In the genomic region with DNA sequence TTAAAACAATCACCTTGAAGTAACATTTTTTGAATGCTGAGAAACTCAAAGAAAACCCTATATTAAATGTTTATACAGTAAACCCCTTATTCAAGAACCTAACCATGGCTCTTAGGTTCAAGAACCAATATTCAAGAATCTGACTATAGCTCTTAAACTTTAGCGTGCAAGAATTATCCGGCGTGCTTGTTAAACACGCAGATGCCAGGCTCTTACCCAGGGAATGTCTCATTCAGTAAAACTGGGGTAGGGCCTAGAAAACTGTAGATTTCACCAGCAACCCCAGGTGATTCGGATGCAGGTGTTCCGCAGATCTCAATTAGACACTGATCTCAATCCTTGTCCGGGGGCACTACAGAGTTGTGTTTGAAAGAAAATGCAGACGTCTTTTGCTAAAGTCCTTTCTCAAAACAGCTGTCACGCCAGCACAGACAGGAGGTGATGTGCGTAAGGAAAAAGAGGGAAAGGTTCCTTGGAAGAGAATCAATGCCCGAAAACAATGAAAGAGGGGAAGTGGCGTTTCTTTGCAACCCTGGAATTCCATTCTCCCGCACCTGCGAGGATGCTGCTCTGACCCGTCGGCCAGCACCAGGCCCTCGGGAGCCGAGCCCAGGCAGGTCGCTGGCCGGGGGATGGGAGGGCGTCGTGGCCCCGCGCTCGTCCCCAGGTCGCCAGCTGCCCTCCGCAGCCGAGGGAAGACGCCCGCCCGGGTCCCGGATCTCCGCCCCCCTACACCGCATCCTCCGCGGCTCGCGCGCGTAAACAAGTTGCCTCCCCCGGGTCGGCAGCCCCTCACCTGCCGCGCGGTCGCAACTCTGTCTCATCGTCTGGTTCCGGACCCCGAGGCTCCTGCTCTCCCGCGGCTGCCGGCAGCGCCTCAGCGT, we compare ENCODE assay signal across 1 cellular context.
TF ChIP-seq lines count a peak whose summit lies in the region.

No MANE protein-coding gene starts in this region.

TF ChIP-seq in IMR-90, 13 proteins besides CTCF, POLR2A, EP300 and RAD21 (continued from another document):
- no peak for TF ChIP-seq MAFK (IDR thresholded peaks at IDR 0.05; ENCODE audit: low read depth, low read length)
- TF ChIP-seq FOS (IDR thresholded peaks at IDR 0.05; ENCODE audit: low read depth, low read length) = no peak
- no peak for TF ChIP-seq CEBPB (IDR thresholded peaks at IDR 0.05; ENCODE audit: low read depth, low read length)
- no peak for TF ChIP-seq NFE2L2 (IDR thresholded peaks at IDR 0.05; ENCODE audit: low read depth, low read length)
- no peak for TF ChIP-seq RFX5 (IDR thresholded peaks at IDR 0.05; ENCODE audit: low read depth, low read length)
- no peak for TF ChIP-seq BHLHE40 (IDR thresholded peaks at IDR 0.05; ENCODE audit: low read depth, low read length)
- no peak for TF ChIP-seq SMC3 (IDR thresholded peaks at IDR 0.05; ENCODE audit: low read depth, low read length)
- no peak for TF ChIP-seq ELK1 (IDR thresholded peaks at IDR 0.05; ENCODE audit: borderline replicate concordance, low read depth, low read length)
- TF ChIP-seq, protein P1, sequence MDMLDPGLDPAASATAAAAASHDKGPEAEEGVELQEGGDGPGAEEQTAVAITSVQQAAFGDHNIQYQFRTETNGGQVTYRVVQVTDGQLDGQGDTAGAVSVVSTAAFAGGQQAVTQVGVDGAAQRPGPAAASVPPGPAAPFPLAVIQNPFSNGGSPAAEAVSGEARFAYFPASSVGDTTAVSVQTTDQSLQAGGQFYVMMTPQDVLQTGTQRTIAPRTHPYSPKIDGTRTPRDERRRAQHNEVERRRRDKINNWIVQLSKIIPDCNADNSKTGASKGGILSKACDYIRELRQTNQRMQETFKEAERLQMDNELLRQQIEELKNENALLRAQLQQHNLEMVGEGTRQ (IDR thresholded peaks at IDR 0.05; ENCODE audit: low read depth, low read length) = no peak
- TF ChIP-seq RCOR1 (IDR thresholded peaks at IDR 0.05; ENCODE audit: insufficient replicate concordance, low read length) = no peak
- TF ChIP-seq CHD1 (IDR thresholded peaks at IDR 0.05; ENCODE audit: low read depth, low read length) = no peak
